In genomic region chr18:79068946-79069791, GRCh38 we compare ENCODE assay signal across 8 cellular contexts. TPM values are rescaled to one million over a fixed set of nuclear protein-coding genes. Genes with fewer than 3 reads are reported as not detected.
DNase-seq lines count a peak whose midpoint lies in the region; ATAC-seq and TF ChIP-seq lines count a peak whose summit lies in the region.

TSS of gene ATP9B (plus strand) at chr18:79069394. CDS start at chr18:79069411, 17 bp downstream.

- no peaks in the 10 kb centered on the region for H3K9me2 ChIP-seq in Karpas-422 (replicated peaks; ENCODE audit: insufficient read depth, low read length)

- intact Hi-C loops in activated T-helper 2 cell treated with anti-CD3 and anti-CD28 coated beads, Interferon-gamma antibody, Interleukin-2, Interleukin-4, amounts not matched to agents 10 μg/mL and 5 μg/mL and 100 μg/mL, durations not matched to agents 14 hours and 24 hours and 36 hours (cut with micrococcal nuclease) = loop anchor here (1.0 to 10.0 kb wide), 4 partner anchors 176 to 610 kb away; partner anchors contain the start of genes CTDP1 and NFATC1

- H3K9me3 Mint-ChIP-seq in activated T-helper 2 cell treated with anti-CD3 and anti-CD28 coated beads, Interferon-gamma antibody, Interleukin-2, Interleukin-4, amounts not matched to agents 10 μg/mL and 5 μg/mL and 100 μg/mL, durations not matched to agents 14 hours and 24 hours and 36 hours = peaks cover 25% of the 10 kb centered on the region
- peaks cover 23% of the 10 kb centered on the region for H3K9me3 Mint-ChIP-seq in natural killer cell treated with Interleukin-12 subunit alpha and Interleukin-12 subunit beta and Interleukin-15 and Interleukin-18, amount 100 ng/mL, for 72 hours

- peak within 1 kb of the TSS; percentile 50 for H2AFZ ChIP-seq in Karpas-422 (ENCODE audit: low read length)

- peaks cover 23% of the 10 kb centered on the region for H3K4me1 ChIP-seq in Karpas-422 (ENCODE audit: low read length)
- H3K4me1 ChIP-seq in RWPE2 (ENCODE audit: insufficient read depth, poor library complexity, severe bottlenecking) = peaks cover 14% of the 10 kb centered on the region

- no peaks in the 10 kb centered on the region for H3K27me3 ChIP-seq in Karpas-422 (ENCODE audit: low read length)
- no peaks in the 10 kb centered on the region for H3K27me3 ChIP-seq in RWPE2 (ENCODE audit: insufficient read depth, poor library complexity, severe bottlenecking)

- H3K27ac Mint-ChIP-seq in activated T-helper 2 cell treated with anti-CD3 and anti-CD28 coated beads, Interferon-gamma antibody, Interleukin-2, Interleukin-4, amounts not matched to agents 10 μg/mL and 5 μg/mL and 100 μg/mL, durations not matched to agents 14 hours and 24 hours and 36 hours = peak within 1 kb of the TSS; percentile 98
- H3K27ac Mint-ChIP-seq in natural killer cell treated with Interleukin-12 subunit alpha and Interleukin-12 subunit beta and Interleukin-15 and Interleukin-18, amount 100 ng/mL, for 72 hours = peak within 1 kb of the TSS; percentile 82 to 92

- DNase-seq in Daoy (ENCODE audit: low read depth) = peak; percentile 93
- DNase-seq in Karpas-422 = peak; percentile 99
- DNase-seq in RWPE2 (ENCODE audit: low spot score) = peak; percentile 96
- peak; percentile 98 for DNase-seq in activated T-helper 2 cell treated with anti-CD3 and anti-CD28 coated beads, Interferon-gamma antibody, Interleukin-2, Interleukin-4, amounts not matched to agents 10 μg/mL and 5 μg/mL and 100 μg/mL, durations not matched to agents 14 hours and 24 hours and 36 hours (ENCODE audit: low spot score)
- DNase-seq in fibroblast of peridontal ligament (ENCODE audit: extremely low read depth) = peak; percentile 97
- peak; percentile 99 for DNase-seq in natural killer cell treated with Interleukin-12 subunit alpha and Interleukin-12 subunit beta and Interleukin-15 and Interleukin-18, amount 100 ng/mL, for 72 hours (ENCODE audit: low spot score)
- peak; percentile 99 for DNase-seq in stimulated activated naive CD8-positive, alpha-beta T cell treated with anti-CD3 and anti-CD28 coated beads, Interleukin-15, Interleukin-2, amounts not matched to agents 100 U/mL and 50 U/mL, for 24 hours

- H3K4me3 ChIP-seq in Karpas-422 (ENCODE audit: low read length) (peak within 1 kb of the TSS; percentile 97), RWPE2 (ENCODE audit: severe bottlenecking) (peak within 1 kb of the TSS; percentile 79)

- H3K4me2 ChIP-seq in Karpas-422 (ENCODE audit: low read depth, low read length, poor library complexity, severe bottlenecking) = peak within 1 kb of the TSS; percentile 89

- peaks cover 46% of the 10 kb centered on the region for H3K36me3 Mint-ChIP-seq in activated T-helper 2 cell treated with anti-CD3 and anti-CD28 coated beads, Interferon-gamma antibody, Interleukin-2, Interleukin-4, amounts not matched to agents 10 μg/mL and 5 μg/mL and 100 μg/mL, durations not matched to agents 14 hours and 24 hours and 36 hours (ENCODE audit: low read depth)
- H3K36me3 Mint-ChIP-seq in natural killer cell treated with Interleukin-12 subunit alpha and Interleukin-12 subunit beta and Interleukin-15 and Interleukin-18, amount 100 ng/mL, for 72 hours = peaks cover 36% of the 10 kb centered on the region

- peak within 1 kb of the TSS; percentile 75 for H3K27ac ChIP-seq in Karpas-422 (ENCODE audit: low read length)
- H3K27ac ChIP-seq in RWPE2 (ENCODE audit: poor library complexity, severe bottlenecking) = peak within 1 kb of the TSS; percentile 39

- H3K79me2 ChIP-seq in Karpas-422 (ENCODE audit: low read length) = peaks cover 47% of the 10 kb centered on the region

- TF ChIP-seq CTCF in RWPE2 (IDR thresholded peaks at IDR 0.05; ENCODE audit: poor library complexity, severe bottlenecking) = no peak

- peak within 1 kb of the TSS; percentile 87 for H3K4me3 Mint-ChIP-seq in activated T-helper 2 cell treated with anti-CD3 and anti-CD28 coated beads, Interferon-gamma antibody, Interleukin-2, Interleukin-4, amounts not matched to agents 10 μg/mL and 5 μg/mL and 100 μg/mL, durations not matched to agents 14 hours and 24 hours and 36 hours (ENCODE audit: low read depth)
- peak within 1 kb of the TSS; percentile 91 for H3K4me3 Mint-ChIP-seq in natural killer cell treated with Interleukin-12 subunit alpha and Interleukin-12 subunit beta and Interleukin-15 and Interleukin-18, amount 100 ng/mL, for 72 hours

- H3K36me3 ChIP-seq in Karpas-422 (ENCODE audit: insufficient read depth, low read length) (peaks cover 6% of the 10 kb centered on the region), RWPE2 (ENCODE audit: low read depth) (no peaks in the 10 kb centered on the region)

- peaks cover 26% of the 10 kb centered on the region for H3K4me1 Mint-ChIP-seq in activated T-helper 2 cell treated with anti-CD3 and anti-CD28 coated beads, Interferon-gamma antibody, Interleukin-2, Interleukin-4, amounts not matched to agents 10 μg/mL and 5 μg/mL and 100 μg/mL, durations not matched to agents 14 hours and 24 hours and 36 hours (ENCODE audit: low read depth)
- peaks cover 41 to 58% of the 10 kb centered on the region in 2 donors for H3K4me1 Mint-ChIP-seq in natural killer cell treated with Interleukin-12 subunit alpha and Interleukin-12 subunit beta and Interleukin-15 and Interleukin-18, amount 100 ng/mL, for 72 hours (ENCODE audit: low read depth in 2 of 2)

- peak within 1 kb of the TSS; percentile 95 for H3K9ac ChIP-seq in Karpas-422 (ENCODE audit: low read length)

- peaks cover 12% of the 10 kb centered on the region for H3K9me3 ChIP-seq in Karpas-422 (ENCODE audit: low read length)
- no peaks in the 10 kb centered on the region for H3K9me3 ChIP-seq in RWPE2 (ENCODE audit: severe bottlenecking)

- ATAC-seq in GM21825 (IDR thresholded peaks at IDR 0.05; ENCODE audit: unreplicated experiment) (peak; percentile 84), RWPE2 (ENCODE audit: low read depth) (peak; percentile 92)
- ATAC-seq in natural killer cell treated with Interleukin-12 subunit alpha and Interleukin-12 subunit beta and Interleukin-15 and Interleukin-18, amount 100 ng/mL, for 72 hours = peak; percentile 94 to 95
- ATAC-seq in stimulated activated naive CD8-positive, alpha-beta T cell treated with anti-CD3 and anti-CD28 coated beads, Interleukin-15, Interleukin-2, amounts not matched to agents 100 U/mL and 50 U/mL, for 24 hours = peak; percentile 91

- peaks cover 20% of the 10 kb centered on the region for H3K27me3 Mint-ChIP-seq in activated T-helper 2 cell treated with anti-CD3 and anti-CD28 coated beads, Interferon-gamma antibody, Interleukin-2, Interleukin-4, amounts not matched to agents 10 μg/mL and 5 μg/mL and 100 μg/mL, durations not matched to agents 14 hours and 24 hours and 36 hours (ENCODE audit: low read depth)
- H3K27me3 Mint-ChIP-seq in natural killer cell treated with Interleukin-12 subunit alpha and Interleukin-12 subunit beta and Interleukin-15 and Interleukin-18, amount 100 ng/mL, for 72 hours = peaks cover 8 to 23% of the 10 kb centered on the region in 2 donors

- H4K20me1 ChIP-seq in Karpas-422 (ENCODE audit: insufficient read depth, low read depth, low read length) = peaks cover 3% of the 10 kb centered on the region; the same call in 1 of the 2 replicates

RNA-seq across cellular contexts. Expression of gene ATP9B, which starts in this region (rescaled TPM):
- total RNA-seq in Daoy (2014; rRNA removed; shearing (Covaris generic)) = 7.3 and 8.2 TPM in 2 replicates
- 65.1 and 76.9 TPM in 2 replicates for total RNA-seq in Karpas-422 (2014; rRNA removed; shearing (Covaris generic); ENCODE audit: low replicate concordance)
- 27.6 and 29.8 TPM in 2 replicates for total RNA-seq in activated T-helper 2 cell treated with anti-CD3 and anti-CD28 coated beads, Interferon-gamma antibody, Interleukin-2, Interleukin-4, amounts not matched to agents 10 μg/mL and 5 μg/mL and 100 μg/mL, durations not matched to agents 14 hours and 24 hours and 36 hours
- 10 to 100 TPM; 36.8 to 59.6 TPM for total RNA-seq in natural killer cell treated with Interleukin-12 subunit alpha and Interleukin-12 subunit beta and Interleukin-15 and Interleukin-18, amount 100 ng/mL, for 72 hours

Comparison
In these comparisons a context has a peak if more than half of its experiments do, and no peak if none do; other contexts are left out.
1. Peak in every context shown above with its lines: DNase-seq, ATAC-seq, H3K4me3 ChIP-seq and H3K27ac ChIP-seq.